ENCODE assay signal across 10 cellular contexts in genomic region chr3:149095487-149095886, GRCh38. TPM values are rescaled to one million over a fixed set of nuclear protein-coding genes. Genes with fewer than 3 reads are reported as not detected.
A peak's percentile ranks its signal among the peaks of the same experiment; 100 is the strongest.
DNase-seq lines count a peak whose midpoint lies in the region; ATAC-seq and TF ChIP-seq lines count a peak whose summit lies in the region.
"Had no signal": no experiment of that assay in that cellular context is flagged by ENCODE, and none has a peak within 500 bp of the region (broad histone marks: within the 10 kb centered on the region; RNA-seq: fewer than 3 reads in every experiment).

No MANE protein-coding gene starts in this region.

- H3K4me3 Mint-ChIP-seq in naive B cell (peak overlapping the region in 2 of 8 donors; percentile 54 to 59), T-cell (no peak overlapping the region), glutamatergic neuron (ENCODE audit: unreplicated experiment) (no peak overlapping the region)
- H3K4me3 Mint-ChIP-seq: T-helper 2 cell treated with Interferon-gamma antibody and Interleukin-4, amounts not matched to agents 5 μg/mL and 100 μg/mL, for 36 hours had no signal

- H3K9me3 Mint-ChIP-seq in naive B cell, result no peaks in the 10 kb centered on the region
- H3K9me3 Mint-ChIP-seq in T-cell, result no peaks in the 10 kb centered on the region
- peaks cover 3% of the 10 kb centered on the region for H3K9me3 Mint-ChIP-seq in glutamatergic neuron (ENCODE audit: unreplicated experiment)
- H3K9me3 Mint-ChIP-seq: T-helper 2 cell treated with Interferon-gamma antibody and Interleukin-4, amounts not matched to agents 5 μg/mL and 100 μg/mL, for 36 hours had no signal

- CTCF ChIA-PET in T-cell (lab: Charles Lee), result interaction anchor here in 1 of 2 donors (1.0 kb wide), 1 partner anchor 25 kb away, joined by 3 read pairs; no protein-coding TSS in a partner anchor

- DNase-seq in naive B cell, result peak; percentile 14
- no peak for DNase-seq in effector CD8-positive, alpha-beta T cell (lab: John Stamatoyannopoulos, UW)
- DNase-seq in dermis blood vessel endothelial cell, result no peak
- DNase-seq in T-cell, result no peak
- DNase-seq in glutamatergic neuron, result no peak
- DNase-seq: NCI-H446 treated with DMSO at 0.1 percent for 48 hours had no signal

- H3K4me1 Mint-ChIP-seq in naive B cell (peaks cover 13 to 22% (median 14%) of the 10 kb centered on the region in 3 donors), T-cell (no peaks in the 10 kb centered on the region), glutamatergic neuron (ENCODE audit: low read depth, unreplicated experiment) (no peaks in the 10 kb centered on the region)

- ATAC-seq in GM18870 (IDR thresholded peaks at IDR 0.05; ENCODE audit: unreplicated experiment) (peak; percentile 93), GM21825 (IDR thresholded peaks at IDR 0.05; ENCODE audit: unreplicated experiment) (peak; percentile 82), HG03432 (IDR thresholded peaks at IDR 0.05; ENCODE audit: unreplicated experiment) (peak; percentile 91), naive B cell (ENCODE audit: low read depth in 2 of 2) (peak; percentile 76 to 88), T-cell (replicated peaks in 1 of 4) (no peak)

- H3K27me3 Mint-ChIP-seq in naive B cell, result no peaks in the 10 kb centered on the region
- H3K27me3 Mint-ChIP-seq in T-cell, result peaks cover 0 to 2% of the 10 kb centered on the region in 2 donors
- peaks cover 3% of the 10 kb centered on the region for H3K27me3 Mint-ChIP-seq in glutamatergic neuron (ENCODE audit: unreplicated experiment)

- TF ChIP-seq CTCF in glutamatergic neuron (IDR thresholded peaks at IDR 0.05; ENCODE audit: partially characterized antibody, unreplicated experiment), result no peak

- POLR2A ChIA-PET in T-cell (lab: Charles Lee), result no interaction called here

- H3K36me3 Mint-ChIP-seq in naive B cell, result no peaks in the 10 kb centered on the region
- H3K36me3 Mint-ChIP-seq in T-cell, result no peaks in the 10 kb centered on the region
- H3K36me3 Mint-ChIP-seq in glutamatergic neuron (ENCODE audit: unreplicated experiment), result no peaks in the 10 kb centered on the region

- H3K27ac Mint-ChIP-seq in naive B cell (peak overlapping the region in 3 of 6 donors; percentile 8 to 42 (median 17)), T-cell (no peak overlapping the region), glutamatergic neuron (ENCODE audit: unreplicated experiment) (no peak overlapping the region)
- H3K27ac Mint-ChIP-seq: T-helper 2 cell treated with Interferon-gamma antibody and Interleukin-4, amounts not matched to agents 5 μg/mL and 100 μg/mL, for 36 hours had no signal

RNA-seq across cellular contexts. Expression of gene HLTF, which starts 9.2 kb away (rescaled TPM):
- 10 to 100 TPM; 13.6 to 26.1 (median 21.6) TPM for polyA plus RNA-seq in naive B cell (ENCODE audit: low read depth in 6 of 6)
- 26.7 and 30.9 TPM in 2 replicates for total RNA-seq in dermis blood vessel endothelial cell
- 10 to 100 TPM; 12.5 to 25.4 (median 19.1) TPM for total RNA-seq in T-cell
- 45.1 TPM for total RNA-seq in glutamatergic neuron (ENCODE audit: unreplicated experiment)

RNA-seq across cellular contexts. Expression of gene HPS3, which starts 34.0 kb away (rescaled TPM):
- 10 to 100 TPM; 67.0 to 89.0 (median 74.4) TPM for polyA plus RNA-seq in naive B cell (ENCODE audit: low read depth in 6 of 6)
- total RNA-seq in dermis blood vessel endothelial cell, result 20.5 and 22.3 TPM in 2 replicates
- 10 to 100 TPM; 18.6 to 28.4 (median 21.5) TPM for total RNA-seq in T-cell
- total RNA-seq in glutamatergic neuron (ENCODE audit: unreplicated experiment), result 12.1 TPM

Comparison
In these comparisons a context has a peak if more than half of its experiments do, and no peak if none do; other contexts are left out.
1. ATAC-seq: peak in GM18870 (single experiment), GM21825 (single experiment), HG03432 (single experiment) and naive B cell (2 of 2); none in T-cell (0 of 4).